31 cellular contexts compared by ENCODE assay signal in genomic region chr15:101145362-101145761, GRCh38.
DNase-seq lines count a peak whose midpoint lies in the region; ATAC-seq and TF ChIP-seq lines count a peak whose summit lies in the region.
"Had no signal": no experiment of that assay in that cellular context is flagged by ENCODE, and none has a peak within 500 bp of the region (broad histone marks: within the 10 kb centered on the region; RNA-seq: fewer than 3 reads in every experiment).

No MANE protein-coding gene starts in this region.

- no peak overlapping the region for H3K18ac ChIP-seq in IMR-90 (ENCODE audit: low read depth, low read length)

- H3K36me3 Mint-ChIP-seq in activated CD4-positive, alpha-beta T cell treated with anti-CD3 and anti-CD28 coated beads for 36 hours (ENCODE audit: low read depth): no peaks in the 10 kb centered on the region
- H3K36me3 Mint-ChIP-seq: activated naive CD4-positive, alpha-beta T cell treated with anti-CD3 and anti-CD28 coated beads, Interleukin-2, amount 50 U/mL, for 24 hours; memory B cell had no signal

- peaks cover 6% of the 10 kb centered on the region for H3K27me3 Mint-ChIP-seq in activated CD4-positive, alpha-beta T cell treated with anti-CD3 and anti-CD28 coated beads for 36 hours
- H3K27me3 Mint-ChIP-seq: activated naive CD4-positive, alpha-beta T cell treated with anti-CD3 and anti-CD28 coated beads, Interleukin-2, amount 50 U/mL, for 24 hours had no signal

- no peak overlapping the region for H3K4me2 ChIP-seq in IMR-90 (ENCODE audit: low read depth, low read length)
- no peak overlapping the region for H3K4me2 ChIP-seq in fibroblast of lung (ENCODE audit: extremely low read depth, insufficient read depth, low read length)
- H3K4me2 ChIP-seq: BLaER1 treated with 17β-estradiol and CSF1 and Interleukin-3, amounts not matched to agents 10 nM and 100 nM had no signal

- H3K23ac ChIP-seq in IMR-90 (ENCODE audit: low read depth, low read length): no peak overlapping the region

- H4K5ac ChIP-seq in IMR-90 (ENCODE audit: low read depth, low read length): no peak overlapping the region

- H3K4me3 Mint-ChIP-seq in activated CD4-positive, alpha-beta T cell treated with anti-CD3 and anti-CD28 coated beads for 36 hours: no peak overlapping the region
- H3K4me3 Mint-ChIP-seq: activated naive CD4-positive, alpha-beta T cell treated with anti-CD3 and anti-CD28 coated beads, Interleukin-2, amount 50 U/mL, for 24 hours; activated T-helper 1 cell treated with anti-CD3 and anti-CD28 coated beads, Interleukin-12 subunit alpha, Interleukin-12 subunit beta, Interleukin-2, Interleukin-4 antibody, amounts not matched to agents 30 ng/mL and 10 ng/mL and 1 ng/mL, durations not matched to agents 14 hours and 24 hours and 36 hours; HFFc6; memory B cell had no signal

- H3K4me1 ChIP-seq in IMR-90 (ENCODE audit: control insufficient read depth, insufficient read depth, low read length) (peaks cover 2% of the 10 kb centered on the region), fibroblast of lung (ENCODE audit: control insufficient read depth, extremely low read depth, insufficient read depth, low read length) (peaks cover 2% of the 10 kb centered on the region), esophagus muscularis mucosa (peaks cover 0 to 11% (median 0%) of the 10 kb centered on the region in 4 donors)
- H3K4me1 ChIP-seq: breast epithelium, upper lobe of right lung had no signal

- peak; percentile 70 for ATAC-seq in IMR-90 (ENCODE audit: low read depth)
- no peak for ATAC-seq in activated CD4-positive, alpha-beta T cell treated with anti-CD3 and anti-CD28 coated beads for 36 hours
- ATAC-seq: activated CD4-positive, CD25-positive, alpha-beta regulatory T cell treated with anti-CD3 and anti-CD28 coated beads, Interleukin-2, amount 50 U/mL, for 24 hours; left lobe of liver; stimulated activated naive CD8-positive, alpha-beta T cell treated with anti-CD3 and anti-CD28 coated beads, Interleukin-15, Interleukin-2, amounts not matched to agents 100 U/mL and 50 U/mL, for 24 hours; upper lobe of right lung had no signal

- no peak overlapping the region for H2BK5ac ChIP-seq in IMR-90 (ENCODE audit: low read depth, low read length, poor library complexity, severe bottlenecking)

- no peaks in the 10 kb centered on the region for H3K9me3 Mint-ChIP-seq in activated CD4-positive, alpha-beta T cell treated with anti-CD3 and anti-CD28 coated beads for 36 hours (ENCODE audit: low read depth)
- H3K9me3 Mint-ChIP-seq: activated naive CD4-positive, alpha-beta T cell treated with anti-CD3 and anti-CD28 coated beads, Interleukin-2, amount 50 U/mL, for 24 hours; HFFc6 had no signal

- no peak overlapping the region for H4K91ac ChIP-seq in IMR-90 (ENCODE audit: insufficient read depth, low read depth, low read length)

- H2AFZ ChIP-seq in IMR-90 (replicated peaks; ENCODE audit: low read length, poor library complexity) (no peak overlapping the region), fibroblast of lung (ENCODE audit: low read length) (no peak overlapping the region)

- no peak for TF ChIP-seq POLR2A in IMR-90 (IDR thresholded peaks at IDR 0.05; ENCODE audit: low read depth, low read length)
- TF ChIP-seq POLR2A in esophagus muscularis mucosa (IDR thresholded peaks at IDR 0.05; ENCODE audit: low read depth): no peak

- TF ChIP-seq EP300 in esophagus muscularis mucosa (IDR thresholded peaks at IDR 0.05): no peak

- H3K9ac ChIP-seq in IMR-90 (ENCODE audit: low read depth, low read length) (no peak overlapping the region), fibroblast of lung (ENCODE audit: insufficient read depth, low read length) (no peak overlapping the region)
- H3K9ac ChIP-seq: BLaER1 treated with 17β-estradiol and CSF1 and Interleukin-3, amounts not matched to agents 10 nM and 100 nM had no signal

- CTCF ChIA-PET in IMR-90 (lab: Yijun Ruan, JAX): no interaction called here
- CTCF ChIA-PET in activated CD4-positive, alpha-beta T cell treated with anti-CD3 and anti-CD28 coated beads for 36 hours (lab: Charles Lee): no interaction called here

- no peak overlapping the region for H2BK120ac ChIP-seq in IMR-90 (ENCODE audit: low read depth, low read length)

- H4K8ac ChIP-seq in IMR-90 (ENCODE audit: low read depth in 2 of 2, low read length in 2 of 2): no peak overlapping the region

- no peak overlapping the region for H3K14ac ChIP-seq in IMR-90 (replicated peaks; ENCODE audit: low read depth, low read length)

- H3K4me1 Mint-ChIP-seq in activated CD4-positive, alpha-beta T cell treated with anti-CD3 and anti-CD28 coated beads for 36 hours: no peaks in the 10 kb centered on the region

- no peaks in the 10 kb centered on the region for H3K79me2 ChIP-seq in fibroblast of lung (ENCODE audit: control insufficient read depth, insufficient read depth, low read length)

- POLR2A ChIA-PET in IMR-90 (lab: Charles Lee; ENCODE audit: unreplicated experiment): no interaction called here
- POLR2A ChIA-PET in activated CD4-positive, alpha-beta T cell treated with anti-CD3 and anti-CD28 coated beads for 36 hours (lab: Charles Lee): no interaction called here

- no peak overlapping the region for H2BK20ac ChIP-seq in IMR-90 (ENCODE audit: low read depth, low read length)

- WGBS in IMR-90 (ENCODE audit: extremely low coverage in 2 of 2, insufficient read length in 1 of 2), 2 experiments: no CpG with 5 or more reads among the region's 4 CpGs
- 92% methylated on average over 4 of the region's 4 CpGs for WGBS in esophagus muscularis mucosa

- H3K27me3 ChIP-seq in IMR-90 (ENCODE audit: control insufficient read depth, insufficient read depth, low read length) (no peaks in the 10 kb centered on the region), fibroblast of lung (ENCODE audit: control insufficient read depth, insufficient read depth, low read length) (no peaks in the 10 kb centered on the region), esophagus muscularis mucosa (no peaks in the 10 kb centered on the region)
- H3K27me3 ChIP-seq: BLaER1 treated with 17β-estradiol and CSF1 and Interleukin-3, amounts not matched to agents 10 nM and 100 nM; breast epithelium; right atrium auricular region; spleen; upper lobe of right lung had no signal

- H3K36me3 ChIP-seq in IMR-90 (ENCODE audit: control insufficient read depth, insufficient read depth, low read length) (no peaks in the 10 kb centered on the region), fibroblast of lung (ENCODE audit: control insufficient read depth, insufficient read depth, low read length) (no peaks in the 10 kb centered on the region), esophagus muscularis mucosa (no peaks in the 10 kb centered on the region)
- H3K36me3 ChIP-seq: BLaER1 treated with 17β-estradiol and CSF1 and Interleukin-3, amounts not matched to agents 10 nM and 100 nM; breast epithelium; right atrium auricular region; spleen; upper lobe of right lung had no signal

- H3K27ac Mint-ChIP-seq in activated CD4-positive, alpha-beta T cell treated with anti-CD3 and anti-CD28 coated beads for 36 hours: no peak overlapping the region
- H3K27ac Mint-ChIP-seq: activated naive CD4-positive, alpha-beta T cell treated with anti-CD3 and anti-CD28 coated beads, Interleukin-2, amount 50 U/mL, for 24 hours; HFFc6; memory B cell had no signal

- no peaks in the 10 kb centered on the region; a peak in 1 of 4 replicates for H3K79me1 ChIP-seq in IMR-90 (ENCODE audit: low read depth in 1 of 2, low read length in 2 of 2)

- dilution Hi-C loops in IMR-90 (cut with HindIII; ENCODE audit: low sequenced_read_pairs, unreplicated experiment): no loop called here

- TF ChIP-seq CTCF in IMR-90 (conservative IDR thresholded peaks at IDR 0.05; ENCODE audit: low read depth, low read length): no peak
- no peak for TF ChIP-seq CTCF in fibroblast of lung (conservative IDR thresholded peaks at IDR 0.05 in 1 of 2, IDR thresholded peaks at IDR 0.05 in 1 of 2; ENCODE audit: low read depth in 1 of 2, low read length in 2 of 2)
- no peak for TF ChIP-seq CTCF in esophagus muscularis mucosa (IDR thresholded peaks at IDR 0.05)

- DNase-seq in EH (ENCODE audit: low read depth) (peak; percentile 41), IMR-90 (peak; percentile 50), SK-MEL-5 (ENCODE audit: low read depth, low spot score) (peak; percentile 6), fibroblast of lung (ENCODE audit: low read depth in 2 of 2) (peak; percentile 59 to 60), esophagus muscularis mucosa (ENCODE audit: extremely low spot score) (no peak), NCI-H82 treated with DMSO at 0.1 percent for 48 hours (lab: John Stamatoyannopoulos, UW; ENCODE audit: unreplicated experiment) (no peak), NCI-H2107 treated with DMSO at 0.1 percent for 48 hours (lab: John Stamatoyannopoulos, UW; ENCODE audit: unreplicated experiment) (no peak)
- no peak for DNase-seq in activated CD4-positive, alpha-beta T cell treated with anti-CD3 and anti-CD28 coated beads for 36 hours
- DNase-seq: activated CD4-positive, alpha-beta T cell treated with anti-CD3 and anti-CD28 coated beads, Interleukin-2, amount 50 U/mL, for 48 hours; activated CD8-positive, alpha-beta memory T cell treated with anti-CD3 and anti-CD28 coated beads, Interleukin-2, amount 50 U/mL, for 48 hours; amygdala; DMS53; HFFc6; KBM-7; NCI-H146; NCI-H446; NCI-H82; posterior cingulate gyrus; stimulated activated CD4-positive, alpha-beta T cell treated with anti-CD3 and anti-CD28 coated beads, Interleukin-2, amount 100 ng/mL, for 24 hours; stimulated activated naive CD8-positive, alpha-beta T cell treated with anti-CD3 and anti-CD28 coated beads, Interleukin-15, Interleukin-2, amounts not matched to agents 100 U/mL and 50 U/mL, for 24 hours; T-helper 2 cell; upper lobe of right lung had no signal

- TF ChIP-seq RAD21 in IMR-90 (IDR thresholded peaks at IDR 0.05; ENCODE audit: low read length): no peak

- H3K27ac ChIP-seq in IMR-90 (ENCODE audit: insufficient read depth, low read length) (no peak overlapping the region), fibroblast of lung (ENCODE audit: insufficient read depth, low read length) (no peak overlapping the region), esophagus muscularis mucosa (replicated peaks in 1 of 4) (no peak overlapping the region)
- H3K27ac ChIP-seq: BLaER1 treated with 17β-estradiol and CSF1 and Interleukin-3, amounts not matched to agents 10 nM and 100 nM; breast epithelium; right atrium auricular region; spleen; upper lobe of right lung had no signal

- no peak overlapping the region for H2BK15ac ChIP-seq in IMR-90 (ENCODE audit: low read depth, low read length)

- H3K4me3 ChIP-seq in IMR-90 (ENCODE audit: insufficient read depth, low read depth, low read length) (no peak overlapping the region), fibroblast of lung (replicated peaks in 1 of 4; ENCODE audit: control extremely low read depth in 1 of 4, insufficient read depth in 1 of 4, low read depth in 3 of 4, low read length in 4 of 4) (no peak overlapping the region), esophagus muscularis mucosa (no peak overlapping the region)
- H3K4me3 ChIP-seq: BLaER1 treated with 17β-estradiol and CSF1 and Interleukin-3, amounts not matched to agents 10 nM and 100 nM; breast epithelium; right atrium auricular region; spleen; upper lobe of right lung had no signal

- H2AK9ac ChIP-seq in IMR-90 (replicated peaks; ENCODE audit: low read depth, low read length, poor library complexity): no peak overlapping the region

- H3K4ac ChIP-seq in IMR-90 (ENCODE audit: low read depth, low read length): peak overlapping the region; percentile 2; the same call in 1 of the 2 replicates

- in situ Hi-C loops in IMR-90 (cut with MboI; ENCODE audit: low sequenced_read_pairs): no loop called here
- in situ Hi-C loops in SK-MEL-5 (cut with HindIII; ENCODE audit: low pct_unique_long_range_greater_than_20kb, low sequenced_read_pairs): no loop called here

- H3K9me3 ChIP-seq in IMR-90 (ENCODE audit: control insufficient read depth, insufficient read depth, low read length) (no peaks in the 10 kb centered on the region), fibroblast of lung (ENCODE audit: control insufficient read depth, insufficient read depth, low read depth, low read length) (no peaks in the 10 kb centered on the region), esophagus muscularis mucosa (no peaks in the 10 kb centered on the region)
- H3K9me3 ChIP-seq: breast epithelium, right atrium auricular region, spleen, upper lobe of right lung had no signal

- H4K20me1 ChIP-seq in IMR-90 (ENCODE audit: insufficient read depth, low read length): no peaks in the 10 kb centered on the region
- H4K20me1 ChIP-seq in fibroblast of lung (ENCODE audit: control insufficient read depth, extremely low read depth, insufficient read depth, low read length): no peaks in the 10 kb centered on the region
- H4K20me1 ChIP-seq: BLaER1 treated with 17β-estradiol and CSF1 and Interleukin-3, amounts not matched to agents 10 nM and 100 nM had no signal

- BruUV-seq in IMR-90 (replicated peaks; lab: Mats Ljungman, UMichigan): no TSS peak

- peak overlapping the region; percentile 15; the same call in 1 of the 2 replicates for H2AK5ac ChIP-seq in IMR-90 (ENCODE audit: low read depth, low read length)

- intact Hi-C loops in IMR-90 (cut with micrococcal nuclease): no loop called here
- intact Hi-C loops in activated CD4-positive, alpha-beta T cell treated with anti-CD3 and anti-CD28 coated beads for 36 hours (cut with DNase I, micrococcal nuclease): no loop called here
- intact Hi-C loops in esophagus muscularis mucosa (cut with DNase I): no loop called here

- no peak overlapping the region for H3K56ac ChIP-seq in IMR-90 (ENCODE audit: extremely low read depth, insufficient read depth, low read length)

- H3K9me1 ChIP-seq in IMR-90 (ENCODE audit: insufficient read depth, low read length): no peaks in the 10 kb centered on the region

Comparison
In these comparisons a context has a peak if more than half of its experiments do, and no peak if none do; other contexts are left out.
1. DNase-seq: peak in EH (single experiment), IMR-90 (single experiment), SK-MEL-5 (single experiment) and fibroblast of lung (2 of 2); none in activated CD4-positive, alpha-beta T cell treated with anti-CD3 and anti-CD28 coated beads for 36 hours (single experiment), esophagus muscularis mucosa (single experiment), NCI-H82 treated with DMSO at 0.1 percent for 48 hours (single experiment) and NCI-H2107 treated with DMSO at 0.1 percent for 48 hours (single experiment).